In genomic region chr2:25313711-25314513, GRCh38 we compare ENCODE assay signal across 9 cellular contexts. TPM values are rescaled to one million over a fixed set of nuclear protein-coding genes. Genes with fewer than 3 reads are reported as not detected.
DNase-seq lines count a peak whose midpoint lies in the region; TF ChIP-seq lines count a peak whose summit lies in the region.
"Had no signal": no experiment of that assay in that cellular context is flagged by ENCODE, and none has a peak within 500 bp of the region (broad histone marks: within the 10 kb centered on the region; RNA-seq: fewer than 3 reads in every experiment).

No MANE protein-coding gene starts in this region.

- no peaks in the 10 kb centered on the region for H3K9me3 ChIP-seq in CD8-positive, alpha-beta memory T cell (ENCODE audit: low read length)
- H3K9me3 ChIP-seq in HEK293 (ENCODE audit: control insufficient read depth, insufficient read depth, low read depth, low read length), result no peaks in the 10 kb centered on the region
- no peaks in the 10 kb centered on the region for H3K9me3 ChIP-seq in neural cell (ENCODE audit: low read length)
- H3K9me3 ChIP-seq in BE2C, result no peaks in the 10 kb centered on the region
- H3K9me3 ChIP-seq: left lung had no signal

- H3K9me3 Mint-ChIP-seq in CD8-positive, alpha-beta memory T cell, result no peaks in the 10 kb centered on the region
- no peaks in the 10 kb centered on the region for H3K9me3 Mint-ChIP-seq in activated naive CD8-positive, alpha-beta T cell treated with anti-CD3 and anti-CD28 coated beads for 36 hours
- no peaks in the 10 kb centered on the region for H3K9me3 Mint-ChIP-seq in osteocyte (ENCODE audit: unreplicated experiment)

- H3K79me2 ChIP-seq in neural cell (replicated peaks; ENCODE audit: insufficient read depth, low read length), result no peaks in the 10 kb centered on the region

- H2AFZ ChIP-seq in neural cell (ENCODE audit: low read depth, low read length), result no peak overlapping the region

- H3K4me3 Mint-ChIP-seq in CD8-positive, alpha-beta memory T cell, result peak overlapping the region; percentile 76 to 90 (median 82)
- H3K4me3 Mint-ChIP-seq in activated naive CD8-positive, alpha-beta T cell treated with anti-CD3 and anti-CD28 coated beads for 36 hours, result peak overlapping the region; percentile 92
- no peak overlapping the region for H3K4me3 Mint-ChIP-seq in osteocyte (ENCODE audit: unreplicated experiment)

- peak overlapping the region; percentile 88 to 95 (median 93) for H3K27ac Mint-ChIP-seq in CD8-positive, alpha-beta memory T cell
- peak overlapping the region; percentile 97 for H3K27ac Mint-ChIP-seq in activated naive CD8-positive, alpha-beta T cell treated with anti-CD3 and anti-CD28 coated beads for 36 hours
- H3K27ac Mint-ChIP-seq in osteocyte (ENCODE audit: unreplicated experiment), result no peak overlapping the region

- peaks cover 0 to 22% (median 3%) of the 10 kb centered on the region in 3 donors for H3K36me3 Mint-ChIP-seq in CD8-positive, alpha-beta memory T cell
- peaks cover 43% of the 10 kb centered on the region for H3K36me3 Mint-ChIP-seq in activated naive CD8-positive, alpha-beta T cell treated with anti-CD3 and anti-CD28 coated beads for 36 hours
- peaks cover 2% of the 10 kb centered on the region for H3K36me3 Mint-ChIP-seq in osteocyte (ENCODE audit: unreplicated experiment)

- POLR2A ChIA-PET in CD8-positive, alpha-beta memory T cell (lab: Charles Lee), result interaction anchor here (0.8 to 1.9 kb wide), 9 partner anchors 8 to 48 kb away, joined by 3 to 9 read pairs (median 6); no protein-coding TSS in a partner anchor
- POLR2A ChIA-PET in HEK293 (lab: Yijun Ruan, JAX), result no interaction called here

- CTCF ChIA-PET in CD8-positive, alpha-beta memory T cell (lab: Charles Lee), result interaction anchor here (1.0 to 3.4 kb wide), 13 partner anchors 9 to 117 kb away, joined by 3 to 16 read pairs (median 6); partner anchors contain the start of gene DNMT3A
- CTCF ChIA-PET in HEK293 (lab: Yijun Ruan, JAX), result interaction anchor here (1.4 kb wide), 1 partner anchor 29 kb away, joined by 4 read pairs; no protein-coding TSS in a partner anchor

- no peaks in the 10 kb centered on the region for H3K9me2 ChIP-seq in neural cell (ENCODE audit: insufficient read depth, low read length)

- no peaks in the 10 kb centered on the region for H4K20me1 ChIP-seq in neural cell (ENCODE audit: insufficient read depth)

- peaks cover 3% of the 10 kb centered on the region for H3K36me3 ChIP-seq in CD8-positive, alpha-beta memory T cell (ENCODE audit: insufficient read depth, low read length)
- H3K36me3 ChIP-seq in HEK293 (ENCODE audit: control insufficient read depth in 2 of 2, insufficient read depth in 1 of 2, low read length in 2 of 2) (peaks cover 0 to 25% of the 10 kb centered on the region in 2 experiments; a peak in 2 of 3 replicates), neural cell (ENCODE audit: insufficient read depth, low read length) (no peaks in the 10 kb centered on the region), BE2C (peaks cover 3% of the 10 kb centered on the region; the same call in 1 of the 2 replicates)

- H3K4me3 ChIP-seq in CD8-positive, alpha-beta memory T cell (ENCODE audit: low read length), result peak overlapping the region; percentile 74
- no peak overlapping the region for H3K4me3 ChIP-seq in HEK293 (ENCODE audit: low read depth, low read length)
- no peak overlapping the region for H3K4me3 ChIP-seq in neural cell (ENCODE audit: low read length)
- no peak overlapping the region for H3K4me3 ChIP-seq in BE2C (ENCODE audit: low read depth, low read length)
- H3K4me3 ChIP-seq: left lung had no signal

- no peaks in the 10 kb centered on the region for H3F3A ChIP-seq in neural cell (ENCODE audit: insufficient read depth, low read length, poor library complexity, severe bottlenecking)

- peaks cover 53 to 78% (median 59%) of the 10 kb centered on the region in 3 donors for H3K4me1 Mint-ChIP-seq in CD8-positive, alpha-beta memory T cell
- peaks cover 61% of the 10 kb centered on the region for H3K4me1 Mint-ChIP-seq in activated naive CD8-positive, alpha-beta T cell treated with anti-CD3 and anti-CD28 coated beads for 36 hours
- H3K4me1 Mint-ChIP-seq in osteocyte (ENCODE audit: unreplicated experiment), result peaks cover 15% of the 10 kb centered on the region

- TF ChIP-seq CTCF in HEK293 (tag by site-specific recombination; IDR thresholded peaks at IDR 0.05) (no peak), neural cell (IDR thresholded peaks at IDR 0.05; ENCODE audit: poor library complexity, severe bottlenecking) (no peak), BE2C (IDR thresholded peaks at IDR 0.05; ENCODE audit: low read depth, low read length) (no peak), osteocyte (IDR thresholded peaks at IDR 0.05) (no peak)

- peak overlapping the region; percentile 38 for H3K27ac ChIP-seq in CD8-positive, alpha-beta memory T cell (ENCODE audit: low read depth, low read length)
- H3K27ac ChIP-seq in HEK293 (ENCODE audit: extremely low read depth, low read depth, low read length), result no peak overlapping the region
- peak overlapping the region; percentile 47 for H3K27ac ChIP-seq in neural cell (ENCODE audit: low read length)

- H3K4me2 ChIP-seq in neural cell (ENCODE audit: low read length), result no peak overlapping the region

- H3K9ac ChIP-seq in neural cell (ENCODE audit: low read length), result peak overlapping the region; percentile 58

- no peak for DNase-seq in CD8-positive, alpha-beta memory T cell
- peak; percentile 29 for DNase-seq in activated naive CD8-positive, alpha-beta T cell treated with anti-CD3 and anti-CD28 coated beads for 36 hours
- DNase-seq in BE2C (no peak), iPS-NIHi11 (ENCODE audit: low spot score) (no peak), osteocyte (ENCODE audit: extremely low spot score, unreplicated experiment) (no peak), COR-L47 (lab: John Stamatoyannopoulos, UW) (no peak)

- peaks cover 72% of the 10 kb centered on the region for H3K4me1 ChIP-seq in CD8-positive, alpha-beta memory T cell (ENCODE audit: insufficient read depth, low read length)
- H3K4me1 ChIP-seq in HEK293 (ENCODE audit: control insufficient read depth, insufficient read depth, low read length) (peaks cover 3% of the 10 kb centered on the region; the same call in 1 of the 2 replicates), BE2C (peaks cover 20% of the 10 kb centered on the region)

- no peaks in the 10 kb centered on the region for H3K27me3 Mint-ChIP-seq in CD8-positive, alpha-beta memory T cell
- H3K27me3 Mint-ChIP-seq in activated naive CD8-positive, alpha-beta T cell treated with anti-CD3 and anti-CD28 coated beads for 36 hours, result no peaks in the 10 kb centered on the region
- H3K27me3 Mint-ChIP-seq in osteocyte (ENCODE audit: unreplicated experiment), result no peaks in the 10 kb centered on the region

- no peak for TF ChIP-seq RAD21 in neural cell (conservative IDR thresholded peaks at IDR 0.05)

- no peaks in the 10 kb centered on the region for H3K27me3 ChIP-seq in CD8-positive, alpha-beta memory T cell (ENCODE audit: insufficient read depth, low read length, poor library complexity, severe bottlenecking)
- H3K27me3 ChIP-seq in neural cell (ENCODE audit: insufficient read depth, low read depth, low read length) (no peaks in the 10 kb centered on the region), BE2C (no peaks in the 10 kb centered on the region)
- H3K27me3 ChIP-seq: left lung had no signal

- TF ChIP-seq EP300 in neural cell (conservative IDR thresholded peaks at IDR 0.05; ENCODE audit: poor library complexity, severe bottlenecking), result no peak

TF ChIP-seq in HEK293, 187 proteins besides CTCF, POLR2A, EP300 and RAD21:
- TF ChIP-seq EGR2 (tag by site-specific recombination; IDR thresholded peaks at IDR 0.05; ENCODE audit: low read depth) (0 out of 2 replicates have a peak, but pooled peaks have one; percentile 25), ZFHX2 (tag by site-specific recombination; conservative IDR thresholded peaks at IDR 0.05) (0 out of 2 replicates have a peak, but pooled peaks have one; percentile 3), ZNF354C (tag by site-specific recombination; IDR thresholded peaks at IDR 0.05; ENCODE audit: borderline replicate concordance, low read depth) (no peak)

TF ChIP-seq in neural cell, 6 proteins besides CTCF, POLR2A, EP300 and RAD21:
- TF ChIP-seq REST (IDR thresholded peaks at IDR 0.05; ENCODE audit: borderline replicate concordance) (no peak), SMC3 (conservative IDR thresholded peaks at IDR 0.05; ENCODE audit: poor library complexity) (no peak), TAF1 (IDR thresholded peaks at IDR 0.05; ENCODE audit: low read depth) (no peak), EZH2 (IDR thresholded peaks at IDR 0.05; ENCODE audit: borderline replicate concordance, insufficient read depth, low read length, poor library complexity, severe bottlenecking) (no peak), MXI1 (conservative IDR thresholded peaks at IDR 0.05; ENCODE audit: poor library complexity, severe bottlenecking) (no peak), POLR2AphosphoS5 (IDR thresholded peaks at IDR 0.05) (no peak)

RNA-seq across cellular contexts. Expression of gene DNMT3A, which starts 27.8 kb away (rescaled TPM):
- total RNA-seq in CD8-positive, alpha-beta memory T cell, result 10 to 100 TPM; 77.9 to 80.7 TPM
- 19.4 TPM for polyA plus RNA-seq in CD8-positive, alpha-beta memory T cell
- total RNA-seq in activated naive CD8-positive, alpha-beta T cell treated with anti-CD3 and anti-CD28 coated beads for 36 hours, result 10 to 100 TPM; 90.7 to 92.2 TPM
- 33.0 and 38.5 TPM in 2 replicates for polyA plus RNA-seq in neural cell
- 122 and 129 TPM in 2 replicates for polyA minus RNA-seq in neural cell
- 107 TPM for polyA plus RNA-seq in BE2C (2012; ENCODE audit: insufficient read depth, insufficient read length, low read depth)
- 80.2 and 85.2 TPM in 2 replicates for total RNA-seq in osteocyte
